ENCODE assay signal across 1 cellular context in genomic region chr1:48645883-48646282, GRCh38.
TF ChIP-seq lines count a peak whose summit lies in the region.

No MANE protein-coding gene starts in this region.

TF ChIP-seq in WTC11, 78 proteins besides CTCF, POLR2A, EP300 and RAD21 (continued from another document):
- no peak for TF ChIP-seq IRF1 (CRISPR knock-in tag; IDR thresholded peaks at IDR 0.05)
- no peak for TF ChIP-seq SMAD4 (CRISPR knock-in tag; IDR thresholded peaks at IDR 0.05)
- no peak for TF ChIP-seq IRF2 (CRISPR knock-in tag; IDR thresholded peaks at IDR 0.05; ENCODE audit: borderline replicate concordance, low read depth)
- no peak for TF ChIP-seq TEAD4 (CRISPR knock-in tag; IDR thresholded peaks at IDR 0.05)
- no peak for TF ChIP-seq ZNF425 (CRISPR knock-in tag; conservative IDR thresholded peaks at IDR 0.05)
